In the genomic region with DNA sequence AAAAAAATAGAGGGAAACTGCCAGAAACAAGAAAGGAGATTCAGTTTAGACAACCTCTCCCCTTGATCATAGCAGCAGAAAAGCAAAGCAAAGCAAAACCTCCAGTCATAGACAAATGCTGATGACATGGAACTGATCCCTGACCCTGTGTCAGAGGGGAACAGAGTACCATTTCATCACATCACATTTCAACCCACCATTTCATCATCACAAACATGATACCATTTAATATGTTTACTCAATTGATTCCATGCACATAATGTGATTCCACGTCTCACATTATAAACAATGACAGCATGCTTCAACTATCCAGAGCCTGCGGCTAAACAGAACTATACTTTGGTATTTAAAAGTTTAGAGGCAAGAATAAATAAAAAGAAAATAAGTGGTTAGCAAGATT, we compare ENCODE assay signal across 1 cellular context.
TF ChIP-seq lines count a peak whose summit lies in the region.

No MANE protein-coding gene starts in this region.

TF ChIP-seq in HepG2, 621 proteins besides CTCF, POLR2A, EP300 and RAD21 (continued from another document):
- TF ChIP-seq ZNF558 (CRISPR knock-in tag; IDR thresholded peaks at IDR 0.05; ENCODE audit: borderline replicate concordance): no peak
- no peak for TF ChIP-seq ZNF703 (CRISPR knock-in tag; IDR thresholded peaks at IDR 0.05; ENCODE audit: borderline replicate concordance)
- TF ChIP-seq ZMYM4 (CRISPR knock-in tag; IDR thresholded peaks at IDR 0.05): 0 out of 2 replicates have a peak, but pooled peaks have one; percentile 21
- peak; percentile 55; the same call in 1 of the 2 replicates for TF ChIP-seq FOXK1 (CRISPR knock-in tag; IDR thresholded peaks at IDR 0.05; ENCODE audit: borderline replicate concordance, low read depth)
- no peak for TF ChIP-seq ZNF263 (CRISPR knock-in tag; IDR thresholded peaks at IDR 0.05)
- peak; percentile 73 for TF ChIP-seq ATF7 (IDR thresholded peaks at IDR 0.05)
- no peak; the same call in 1 of the 2 replicates for TF ChIP-seq ATF7 (CRISPR knock-in tag; IDR thresholded peaks at IDR 0.05)
- no peak for TF ChIP-seq ZNF30 (CRISPR knock-in tag; IDR thresholded peaks at IDR 0.05)
- TF ChIP-seq ZFP36L1 (CRISPR knock-in tag; IDR thresholded peaks at IDR 0.05): no peak
- TF ChIP-seq, protein P1, sequence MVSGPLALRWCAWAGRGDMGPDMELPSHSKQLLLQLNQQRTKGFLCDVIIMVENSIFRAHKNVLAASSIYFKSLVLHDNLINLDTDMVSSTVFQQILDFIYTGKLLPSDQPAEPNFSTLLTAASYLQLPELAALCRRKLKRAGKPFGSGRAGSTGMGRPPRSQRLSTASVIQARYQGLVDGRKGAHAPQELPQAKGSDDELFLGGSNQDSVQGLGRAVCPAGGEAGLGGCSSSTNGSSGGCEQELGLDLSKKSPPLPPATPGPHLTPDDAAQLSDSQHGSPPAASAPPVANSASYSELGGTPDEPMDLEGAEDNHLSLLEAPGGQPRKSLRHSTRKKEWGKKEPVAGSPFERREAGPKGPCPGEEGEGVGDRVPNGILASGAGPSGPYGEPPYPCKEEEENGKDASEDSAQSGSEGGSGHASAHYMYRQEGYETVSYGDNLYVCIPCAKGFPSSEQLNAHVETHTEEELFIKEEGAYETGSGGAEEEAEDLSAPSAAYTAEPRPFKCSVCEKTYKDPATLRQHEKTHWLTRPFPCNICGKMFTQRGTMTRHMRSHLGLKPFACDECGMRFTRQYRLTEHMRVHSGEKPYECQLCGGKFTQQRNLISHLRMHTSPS (CRISPR knock-in tag; IDR thresholded peaks at IDR 0.05; ENCODE audit: low read depth): no peak
